Comparison of ENCODE assay signal across 9 cellular contexts in the genomic region with DNA sequence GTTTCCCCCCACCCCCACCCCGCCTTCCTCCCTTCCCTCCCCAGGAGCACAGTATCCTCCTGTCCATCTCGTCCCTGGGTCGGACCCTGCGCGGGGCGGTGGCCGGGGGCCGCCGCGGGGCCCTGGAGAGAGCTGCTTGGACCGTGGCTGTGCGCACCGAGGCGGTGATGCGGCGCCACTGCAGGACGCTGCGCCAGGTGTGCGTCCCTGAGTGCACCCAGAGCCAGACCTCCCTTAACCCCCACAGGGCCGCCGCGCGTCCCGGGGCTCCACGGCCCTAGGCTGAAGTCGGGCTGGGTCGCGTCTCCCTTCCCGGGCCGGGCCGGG. TPM values are rescaled to one million over a fixed set of nuclear protein-coding genes. Genes with fewer than 3 reads are reported as not detected.
A peak's percentile ranks its signal among the peaks of the same experiment; 100 is the strongest.
DNase-seq lines count a peak whose midpoint lies in the region; ATAC-seq, FAIRE-seq and TF ChIP-seq lines count a peak whose summit lies in the region.
"Had no signal": no experiment of that assay in that cellular context is flagged by ENCODE, and none has a peak within 500 bp of the region (broad histone marks: within the 10 kb centered on the region; RNA-seq: fewer than 3 reads in every experiment).

No MANE protein-coding gene starts in this region.

- H3K27ac ChIP-seq in right cardiac atrium (ENCODE audit: low read length) (peak overlapping the region; percentile 13), upper lobe of left lung (peak overlapping the region; percentile 41 to 89 (median 80))

- TF ChIP-seq EP300 in upper lobe of left lung (IDR thresholded peaks at IDR 0.05), result no peak

- FAIRE-seq in GM12891 (lab: Jason Lieb, UNC), result peak; percentile 47

- peaks cover 0 to 24% (median 14%) of the 10 kb centered on the region in 4 donors for H3K36me3 ChIP-seq in upper lobe of left lung

- peak; percentile 13 for ATAC-seq in GM21619 (IDR thresholded peaks at IDR 0.05; ENCODE audit: unreplicated experiment)
- ATAC-seq in right cardiac atrium, result peak in 1 of 2 donors; percentile 2
- no peak for ATAC-seq in upper lobe of left lung (ENCODE audit: low FRiP score in 2 of 2)

- H3K27me3 ChIP-seq in right cardiac atrium (ENCODE audit: control insufficient read depth, insufficient read depth) (no peaks in the 10 kb centered on the region), upper lobe of left lung (peaks cover 0 to 31% (median 12%) of the 10 kb centered on the region in 4 donors)

- H3K4me3 ChIP-seq in right cardiac atrium (ENCODE audit: low read length) (peak overlapping the region; percentile 49), upper lobe of left lung (peak overlapping the region; percentile 11 to 58 (median 51))

- TF ChIP-seq POLR2A in GM12891 (IDR thresholded peaks at IDR 0.05; ENCODE audit: low read depth, low read length), result no peak
- no peak for TF ChIP-seq POLR2A in upper lobe of left lung (IDR thresholded peaks at IDR 0.05)

- TF ChIP-seq CTCF in upper lobe of left lung (IDR thresholded peaks at IDR 0.05), result no peak

- WGBS in right cardiac atrium, result 2% methylated on average over 31 of the region's 31 CpGs
- 20% methylated on average over 1 of the region's 31 CpGs; no CpG with 5 or more reads in 1 of the 2 donors for WGBS in upper lobe of left lung, 2 donors

- DNase-seq in GM12891 (ENCODE audit: insufficient read length, low spot score), result no peak
- peak; percentile 62 for DNase-seq in NCI-H2171 (lab: John Stamatoyannopoulos, UW)
- DNase-seq in right cardiac atrium, result no peak
- no peak for DNase-seq in upper lobe of left lung
- no peak for DNase-seq in amniotic stem cell (lab: John Stamatoyannopoulos, UW)
- no peak for DNase-seq in putamen (ENCODE audit: low spot score)
- no peak for DNase-seq in NAMALWA (ENCODE audit: low spot score)

- H3K4me1 ChIP-seq in right cardiac atrium (ENCODE audit: control insufficient read depth, insufficient read depth, low read length), result no peaks in the 10 kb centered on the region
- H3K4me1 ChIP-seq in upper lobe of left lung, result peaks cover 45 to 54% (median 49%) of the 10 kb centered on the region in 4 donors

- H3K9me3 ChIP-seq in right cardiac atrium (ENCODE audit: control insufficient read depth, low read length) (no peaks in the 10 kb centered on the region), upper lobe of left lung (no peaks in the 10 kb centered on the region)

- intact Hi-C loops in right cardiac atrium (cut with DNase I), result loop anchor here in 1 of 4 donors (5.0 kb wide), 1 partner anchor 84 kb away; no protein-coding TSS in a partner anchor

TF ChIP-seq in GM12891, 5 proteins besides CTCF, POLR2A, EP300 and RAD21:
- TF ChIP-seq SPI1 (IDR thresholded peaks at IDR 0.05; ENCODE audit: low read depth, low read length) (no peak), PAX5 (IDR thresholded peaks at IDR 0.05; ENCODE audit: insufficient read depth, low read length, severe bottlenecking) (peak; percentile 44), TAF1 (IDR thresholded peaks at IDR 0.05; ENCODE audit: low read depth, low read length) (no peak)
TF ChIP-seq in GM12891: peak in this region for 1.

RNA-seq across cellular contexts. Expression of gene C20orf204, which starts 2.2 kb away (rescaled TPM):
- 51.3 TPM for polyA plus RNA-seq in GM12891 (2012; ENCODE audit: low read depth, missing spikeins)
- total RNA-seq in right cardiac atrium, result under 1 TPM; 0.21 to 0.82 (median 0.49) TPM
- 0.36 TPM for polyA plus RNA-seq in right cardiac atrium
- total RNA-seq in upper lobe of left lung, result 1 to 10 TPM in 4 of 6 donors, under 1 TPM in 2; 0.44 to 2.3 (median 1.7) TPM

RNA-seq across cellular contexts. Expression of gene SOX18, which starts 11.2 kb away (rescaled TPM):
- 0.13 TPM for polyA plus RNA-seq in GM12891 (2012; ENCODE audit: low read depth, missing spikeins)
- total RNA-seq in right cardiac atrium (10 to 100 TPM; 28.7 to 42.1 (median 41.1) TPM), upper lobe of left lung (100 to 1,000 TPM in 1 of 6 donors, 10 to 100 TPM in 4, 1 to 10 TPM in 1; 6.3 to 138 (median 37.7) TPM)
- polyA plus RNA-seq in right cardiac atrium, result 26.8 TPM
- total RNA-seq: M059J had no signal

RNA-seq across cellular contexts. Expression of gene TCEA2, which starts 24.8 kb away (rescaled TPM):
- polyA plus RNA-seq in GM12891 (2012; ENCODE audit: low read depth, missing spikeins), result 34.5 TPM
- 10 to 100 TPM; 46.3 to 52.0 (median 50.0) TPM for total RNA-seq in right cardiac atrium
- polyA plus RNA-seq in right cardiac atrium, result 38.3 TPM
- 10 to 100 TPM; 21.7 to 56.0 (median 28.4) TPM for total RNA-seq in upper lobe of left lung

RNA-seq across cellular contexts. Expression of gene RGS19, which starts 41.1 kb away (rescaled TPM):
- polyA plus RNA-seq in GM12891 (2012; ENCODE audit: low read depth, missing spikeins), result 27.9 TPM
- total RNA-seq in right cardiac atrium (1 to 10 TPM; 6.3 to 9.1 (median 8.3) TPM), upper lobe of left lung (10 to 100 TPM; 21.5 to 70.8 (median 55.6) TPM)
- polyA plus RNA-seq in right cardiac atrium, result 5.8 TPM

RNA-seq across cellular contexts. Expression of gene OPRL1, which starts 41.7 kb away (rescaled TPM):
- polyA plus RNA-seq in GM12891 (2012; ENCODE audit: low read depth, missing spikeins), result 0.68 TPM
- total RNA-seq in right cardiac atrium (1 to 10 TPM in 2 of 4 donors, under 1 TPM in 2; 0.50 to 1.3 (median 1.1) TPM), upper lobe of left lung (1 to 10 TPM; 1.7 to 3.1 (median 2.6) TPM)
- 0.81 TPM for polyA plus RNA-seq in right cardiac atrium
